ENCODE assay signal across 21 cellular contexts in genomic region chr19:7993560-7993959, GRCh38. TPM values are rescaled to one million over a fixed set of nuclear protein-coding genes. Genes with fewer than 3 reads are reported as not detected.
DNase-seq lines count a peak whose midpoint lies in the region; ATAC-seq and TF ChIP-seq lines count a peak whose summit lies in the region.
"Had no signal": no experiment of that assay in that cellular context is flagged by ENCODE, and none has a peak within 500 bp of the region (broad histone marks: within the 10 kb centered on the region; RNA-seq: fewer than 3 reads in every experiment).

No MANE protein-coding gene starts in this region.

- WGBS in hepatocyte (ENCODE audit: low lambda C conversion rate, missing lambda C conversion rate): 85% methylated on average over 11 of the region's 11 CpGs
- no CpG with 5 or more reads among the region's 11 CpGs for WGBS in trophoblast cell (ENCODE audit: extremely low coverage, insufficient coverage, insufficient read length)

- H2BK12ac ChIP-seq in trophoblast cell (ENCODE audit: low read length): no peak overlapping the region

- no peaks in the 10 kb centered on the region for H3K9me2 ChIP-seq in hepatocyte (replicated peaks; ENCODE audit: insufficient read depth)

- no peak overlapping the region for H3K27ac ChIP-seq in CD4-positive, CD25-positive, alpha-beta regulatory T cell (ENCODE audit: insufficient read depth, low read length, poor library complexity, severe bottlenecking)
- peak overlapping the region; percentile 61 to 68 for H3K27ac ChIP-seq in breast epithelium
- peak overlapping the region; percentile 15 for H3K27ac ChIP-seq in hepatocyte
- H3K27ac ChIP-seq in trophoblast cell (ENCODE audit: low read depth, low read length): no peak overlapping the region
- H3K27ac ChIP-seq in neural progenitor cell: no peak overlapping the region
- H3K27ac ChIP-seq: coronary artery, esophagus muscularis mucosa had no signal

- H3K9me3 ChIP-seq in CD4-positive, CD25-positive, alpha-beta regulatory T cell (ENCODE audit: control insufficient read depth in 2 of 2, low read length in 2 of 2): no peaks in the 10 kb centered on the region
- H3K9me3 ChIP-seq in breast epithelium (no peaks in the 10 kb centered on the region), hepatocyte (ENCODE audit: low read depth) (no peaks in the 10 kb centered on the region), trophoblast cell (ENCODE audit: insufficient read depth, low read depth, low read length) (peaks cover 2% of the 10 kb centered on the region), neural progenitor cell (ENCODE audit: low read depth) (no peaks in the 10 kb centered on the region)
- H3K9me3 ChIP-seq: esophagus muscularis mucosa had no signal

- H3K23ac ChIP-seq in trophoblast cell (ENCODE audit: low read length): no peak overlapping the region

- H3K79me1 ChIP-seq in trophoblast cell (ENCODE audit: low read length): peaks cover 6% of the 10 kb centered on the region

- H4K91ac ChIP-seq in trophoblast cell (ENCODE audit: low read depth, low read length): no peak overlapping the region

- no peak for ATAC-seq in CD4-positive, CD25-positive, alpha-beta regulatory T cell (ENCODE audit: low read depth in 2 of 2)
- ATAC-seq in HG02588 (IDR thresholded peaks at IDR 0.05; ENCODE audit: unreplicated experiment): no peak
- ATAC-seq: CD8-positive, alpha-beta T cell had no signal

- no peak overlapping the region for H3K9ac ChIP-seq in trophoblast cell (ENCODE audit: low read length)
- H3K9ac ChIP-seq in neural progenitor cell: no peak overlapping the region

- no peaks in the 10 kb centered on the region for H3K9me3 Mint-ChIP-seq in CD4-positive, CD25-positive, alpha-beta regulatory T cell
- no peaks in the 10 kb centered on the region for H3K9me3 Mint-ChIP-seq in neural progenitor cell
- H3K9me3 Mint-ChIP-seq: CD8-positive, alpha-beta T cell had no signal

- H3K27me3 Mint-ChIP-seq in CD4-positive, CD25-positive, alpha-beta regulatory T cell: no peaks in the 10 kb centered on the region
- no peaks in the 10 kb centered on the region for H3K27me3 Mint-ChIP-seq in neural progenitor cell (ENCODE audit: insufficient read depth, low read depth)

- no peak overlapping the region for H2BK120ac ChIP-seq in trophoblast cell (ENCODE audit: insufficient read depth, low read length, poor library complexity)

- peaks cover 12% of the 10 kb centered on the region for H3K36me3 Mint-ChIP-seq in CD4-positive, CD25-positive, alpha-beta regulatory T cell
- H3K36me3 Mint-ChIP-seq in neural progenitor cell: peaks cover 25% of the 10 kb centered on the region

- H3K27me3 ChIP-seq in CD4-positive, CD25-positive, alpha-beta regulatory T cell (ENCODE audit: control insufficient read depth, insufficient read depth, low read length): no peaks in the 10 kb centered on the region
- no peaks in the 10 kb centered on the region for H3K27me3 ChIP-seq in breast epithelium
- no peaks in the 10 kb centered on the region for H3K27me3 ChIP-seq in hepatocyte
- no peaks in the 10 kb centered on the region for H3K27me3 ChIP-seq in trophoblast cell (ENCODE audit: insufficient read depth, low read length)
- H3K27me3 ChIP-seq in neural progenitor cell: no peaks in the 10 kb centered on the region
- H3K27me3 ChIP-seq: esophagus muscularis mucosa had no signal

- peaks cover 9% of the 10 kb centered on the region for H3K4me1 ChIP-seq in CD4-positive, CD25-positive, alpha-beta regulatory T cell (ENCODE audit: control insufficient read depth, insufficient read depth, low read length, poor library complexity, severe bottlenecking)
- H3K4me1 ChIP-seq in breast epithelium (peaks cover 7 to 23% of the 10 kb centered on the region in 2 donors), hepatocyte (ENCODE audit: insufficient read depth) (no peaks in the 10 kb centered on the region), trophoblast cell (ENCODE audit: control insufficient read depth in 1 of 2, insufficient read depth in 2 of 2, low read length in 2 of 2) (peaks cover 15 to 22% of the 10 kb centered on the region in 2 experiments), neural progenitor cell (peaks cover 7% of the 10 kb centered on the region)

- no peak overlapping the region for H3K4me2 ChIP-seq in hepatocyte
- H3K4me2 ChIP-seq in trophoblast cell (ENCODE audit: low read length): no peak overlapping the region
- no peak overlapping the region for H3K4me2 ChIP-seq in neural progenitor cell

- DNase-seq in CD4-positive, CD25-positive, alpha-beta regulatory T cell: no peak
- DNase-seq in breast epithelium (ENCODE audit: low spot score in 2 of 2) (no peak), hepatocyte (ENCODE audit: low spot score) (no peak), trophoblast cell (no peak), NCI-H146 treated with DMSO at 0.1 percent for 48 hours (lab: John Stamatoyannopoulos, UW; ENCODE audit: unreplicated experiment) (no peak), NAMALWA (ENCODE audit: low spot score) (no peak), neural progenitor cell (ENCODE audit: low spot score) (no peak)
- DNase-seq: ACHN; CD8-positive, alpha-beta T cell; NCI-H1092; NCI-H2171; NCI-H82; stimulated activated naive CD4-positive, alpha-beta T cell treated with Interleukin-2 at 50 U/mL for 16 hours; SW 1271 had no signal

- H4K8ac ChIP-seq in trophoblast cell (ENCODE audit: low read depth, low read length): no peak overlapping the region

- H2BK5ac ChIP-seq in trophoblast cell (ENCODE audit: low read depth, low read length, poor library complexity): no peak overlapping the region

- no peak overlapping the region for H3K18ac ChIP-seq in trophoblast cell (ENCODE audit: low read length)

- H3K79me2 ChIP-seq in hepatocyte: peaks cover 100% of the 10 kb centered on the region
- H3K79me2 ChIP-seq in trophoblast cell (ENCODE audit: control insufficient read depth, insufficient read depth, low read length, poor library complexity): peaks cover 21% of the 10 kb centered on the region
- peaks cover 100% of the 10 kb centered on the region for H3K79me2 ChIP-seq in neural progenitor cell (ENCODE audit: low read depth)

- H3K4me3 ChIP-seq in CD4-positive, CD25-positive, alpha-beta regulatory T cell (ENCODE audit: low read depth, low read length): no peak overlapping the region
- H3K4me3 ChIP-seq in breast epithelium: peak overlapping the region in 1 of 3 donors; percentile 37
- no peak overlapping the region for H3K4me3 ChIP-seq in hepatocyte
- H3K4me3 ChIP-seq in trophoblast cell (ENCODE audit: low read depth, low read length): no peak overlapping the region
- no peak overlapping the region for H3K4me3 ChIP-seq in neural progenitor cell
- H3K4me3 ChIP-seq: coronary artery, esophagus muscularis mucosa had no signal

- H3K27ac Mint-ChIP-seq in CD4-positive, CD25-positive, alpha-beta regulatory T cell: peak overlapping the region in 2 of 3 donors; percentile 22 to 82
- H3K27ac Mint-ChIP-seq in neural progenitor cell: no peak overlapping the region
- H3K27ac Mint-ChIP-seq: CD8-positive, alpha-beta T cell had no signal

- H4K20me1 ChIP-seq in hepatocyte (ENCODE audit: insufficient read depth, poor library complexity, severe bottlenecking) (peaks cover 86% of the 10 kb centered on the region), neural progenitor cell (ENCODE audit: low read depth) (peaks cover 100% of the 10 kb centered on the region)

- no peak overlapping the region for H2AFZ ChIP-seq in hepatocyte
- no peak overlapping the region for H2AFZ ChIP-seq in trophoblast cell (ENCODE audit: insufficient read depth, low read length, poor library complexity)
- no peak overlapping the region for H2AFZ ChIP-seq in neural progenitor cell (replicated peaks)

- H3K4me3 Mint-ChIP-seq in CD4-positive, CD25-positive, alpha-beta regulatory T cell: no peak overlapping the region
- H3K4me3 Mint-ChIP-seq in neural progenitor cell: no peak overlapping the region
- H3K4me3 Mint-ChIP-seq: CD8-positive, alpha-beta T cell had no signal

- peaks cover 11% of the 10 kb centered on the region for H3F3A ChIP-seq in neural progenitor cell (ENCODE audit: low read depth)

- peaks cover 13 to 53% (median 36%) of the 10 kb centered on the region in 4 donors for H3K4me1 Mint-ChIP-seq in CD4-positive, CD25-positive, alpha-beta regulatory T cell
- peaks cover 17% of the 10 kb centered on the region for H3K4me1 Mint-ChIP-seq in neural progenitor cell

- no peak overlapping the region for H2AK5ac ChIP-seq in trophoblast cell (ENCODE audit: low read length)

- H3K14ac ChIP-seq in trophoblast cell (ENCODE audit: low read length): no peak overlapping the region

- TF ChIP-seq CTCF in breast epithelium (IDR thresholded peaks at IDR 0.05) (no peak), hepatocyte (IDR thresholded peaks at IDR 0.05; ENCODE audit: poor library complexity) (no peak), neural progenitor cell (IDR thresholded peaks at IDR 0.05) (no peak)

- H3K36me3 ChIP-seq in CD4-positive, CD25-positive, alpha-beta regulatory T cell (ENCODE audit: control insufficient read depth, insufficient read depth, low read length): peaks cover 28% of the 10 kb centered on the region
- no peaks in the 10 kb centered on the region for H3K36me3 ChIP-seq in breast epithelium
- no peaks in the 10 kb centered on the region for H3K36me3 ChIP-seq in hepatocyte (replicated peaks; ENCODE audit: insufficient read depth, low read depth)
- H3K36me3 ChIP-seq in trophoblast cell (ENCODE audit: control insufficient read depth in 1 of 2, insufficient read depth in 2 of 2, low read length in 2 of 2): peaks cover 18 to 22% of the 10 kb centered on the region in 2 experiments
- H3K36me3 ChIP-seq in neural progenitor cell: peaks cover 3% of the 10 kb centered on the region

- H4K12ac ChIP-seq in trophoblast cell (ENCODE audit: low read depth, low read length): no peak overlapping the region

- H3K4ac ChIP-seq in trophoblast cell (ENCODE audit: low read depth, low read length): peak overlapping the region; percentile 60

- TF ChIP-seq POLR2A in breast epithelium (IDR thresholded peaks at IDR 0.05): no peak

- intact Hi-C loops in breast epithelium (cut with DNase I; ENCODE audit: low total_unique reads): no loop called here

RNA-seq across cellular contexts. Expression of gene ELAVL1, which starts 11.9 kb away (rescaled TPM):
- 39.6 TPM for total RNA-seq in CD4-positive, CD25-positive, alpha-beta regulatory T cell
- polyA plus RNA-seq in CD4-positive, CD25-positive, alpha-beta regulatory T cell: 10 to 100 TPM; 48.0 to 52.0 (median 49.2) TPM
- total RNA-seq in breast epithelium (10 to 100 TPM; 28.6 to 30.8 (median 29.7) TPM), hepatocyte (57.7 and 59.5 TPM in 2 replicates), neural progenitor cell (ENCODE audit: low replicate concordance) (108 TPM in 2 replicates)
- 88.1 and 89.9 TPM in 2 replicates for polyA plus RNA-seq in hepatocyte
- polyA plus RNA-seq in trophoblast cell (2013): 65.9 and 68.2 TPM in 2 replicates

RNA-seq across cellular contexts. Expression of gene TIMM44, which starts 50.1 kb away (rescaled TPM):
- 72.5 TPM for total RNA-seq in CD4-positive, CD25-positive, alpha-beta regulatory T cell
- 10 to 100 TPM; 14.0 to 16.5 (median 15.0) TPM for polyA plus RNA-seq in CD4-positive, CD25-positive, alpha-beta regulatory T cell
- total RNA-seq in breast epithelium (10 to 100 TPM; 29.3 to 59.6 (median 57.8) TPM), hepatocyte (52.0 and 61.7 TPM in 2 replicates), neural progenitor cell (ENCODE audit: low replicate concordance) (43.7 and 59.5 TPM in 2 replicates)
- polyA plus RNA-seq in hepatocyte: 40.7 and 54.9 TPM in 2 replicates
- 55.8 and 58.2 TPM in 2 replicates for polyA plus RNA-seq in trophoblast cell (2013)

RNA-seq across cellular contexts. Expression of gene CCL25, which starts 59.0 kb away (rescaled TPM):
- total RNA-seq in CD4-positive, CD25-positive, alpha-beta regulatory T cell: not detected
- under 1 TPM in 1 of 4 donors, not detected in 3; 0.48 TPM for polyA plus RNA-seq in CD4-positive, CD25-positive, alpha-beta regulatory T cell
- not detected for total RNA-seq in breast epithelium
- 1.2 TPM in 1 of 2 replicates, not detected in the other for total RNA-seq in hepatocyte
- polyA plus RNA-seq in hepatocyte: 2.1 TPM in 1 of 2 replicates, not detected in the other
- 0.10 TPM in 2 replicates for polyA plus RNA-seq in trophoblast cell (2013)
- 1.2 TPM in 1 of 2 replicates, not detected in the other for total RNA-seq in neural progenitor cell (ENCODE audit: low replicate concordance)
- total RNA-seq: activated CD8-positive, alpha-beta memory T cell treated with anti-CD3 and anti-CD28 coated beads for 36 hours; CD8-positive, alpha-beta T cell; Daoy; esophagus muscularis mucosa; kidney epithelial cell; urinary bladder had no signal
- polyA plus RNA-seq: urinary bladder had no signal

Comparison
In these comparisons a context has a peak if more than half of its experiments do, and no peak if none do; other contexts are left out.
1. H3K27ac ChIP-seq: peak in breast epithelium (2 of 2) and hepatocyte (single experiment); none in CD4-positive, CD25-positive, alpha-beta regulatory T cell (single experiment), trophoblast cell (single experiment) and neural progenitor cell (single experiment).